Comparison of ENCODE assay signal across 21 cellular contexts in genomic region chr13:112664501-112665203, GRCh38. TPM values are rescaled to one million over a fixed set of nuclear protein-coding genes. Genes with fewer than 3 reads are reported as not detected.
DNase-seq lines count a peak whose midpoint lies in the region; ATAC-seq and TF ChIP-seq lines count a peak whose summit lies in the region.
"Had no signal": no experiment of that assay in that cellular context is flagged by ENCODE, and none has a peak within 500 bp of the region (broad histone marks: within the 10 kb centered on the region; RNA-seq: fewer than 3 reads in every experiment).

No MANE protein-coding gene starts in this region.

- H2AK5ac ChIP-seq in trophoblast cell (ENCODE audit: low read length) = no peak overlapping the region

- H3K4me3 ChIP-seq in fibroblast of mammary gland (ENCODE audit: control insufficient read depth, low read depth, low read length) (no peak overlapping the region), trophoblast cell (ENCODE audit: low read depth, low read length) (no peak overlapping the region)
- H3K4me3 ChIP-seq: ascending aorta, esophagus muscularis mucosa, sigmoid colon had no signal

- no peaks in the 10 kb centered on the region for H3K79me1 ChIP-seq in trophoblast cell (ENCODE audit: low read length)

- no CpG with 5 or more reads among the region's 22 CpGs for WGBS in trophoblast cell (ENCODE audit: extremely low coverage, insufficient coverage, insufficient read length)

- H3K4ac ChIP-seq in trophoblast cell (ENCODE audit: low read depth, low read length) = no peak overlapping the region

- H3K27me3 ChIP-seq in trophoblast cell (ENCODE audit: insufficient read depth, low read length) = no peaks in the 10 kb centered on the region
- H3K27me3 ChIP-seq: ascending aorta, sigmoid colon had no signal

- ATAC-seq in HG02763 (IDR thresholded peaks at IDR 0.05; ENCODE audit: unreplicated experiment) = no peak
- ATAC-seq in HG03469 (IDR thresholded peaks at IDR 0.05; ENCODE audit: unreplicated experiment) = no peak
- ATAC-seq: activated CD8-positive, alpha-beta memory T cell treated with anti-CD3 and anti-CD28 coated beads, Interleukin-2, amount 10 ng/mL, durations not matched to agents 7 days and 5 days; left colon; T-helper 17 cell had no signal

- H3K36me3 ChIP-seq in trophoblast cell (ENCODE audit: control insufficient read depth in 1 of 2, insufficient read depth in 2 of 2, low read length in 2 of 2) = no peaks in the 10 kb centered on the region
- H3K36me3 ChIP-seq: ascending aorta, esophagus muscularis mucosa, sigmoid colon had no signal

- no peak overlapping the region for H3K18ac ChIP-seq in trophoblast cell (ENCODE audit: low read length)

- no peak overlapping the region for H3K4me2 ChIP-seq in trophoblast cell (ENCODE audit: low read length)

- no peak overlapping the region for H2AFZ ChIP-seq in trophoblast cell (ENCODE audit: insufficient read depth, low read length, poor library complexity)

- peaks cover 18% of the 10 kb centered on the region for H3K9me3 ChIP-seq in trophoblast cell (ENCODE audit: insufficient read depth, low read depth, low read length)
- H3K9me3 ChIP-seq: ascending aorta, esophagus muscularis mucosa, sigmoid colon had no signal

- DNase-seq in AG20443 (ENCODE audit: low spot score) (peak; percentile 33), NCI-H69 (lab: John Stamatoyannopoulos, UW) (peak; percentile 45), fibroblast of mammary gland (ENCODE audit: low read depth) (peak; percentile 17), trophoblast cell (peak; percentile 91 to 92), occipital lobe (lab: John Stamatoyannopoulos, UW) (no peak)
- no peak for DNase-seq in activated CD8-positive, alpha-beta memory T cell treated with anti-CD3 and anti-CD28 coated beads, Interleukin-2, amount 50 U/mL, for 48 hours
- DNase-seq: ACHN; activated CD4-positive, alpha-beta T cell treated with anti-CD3 and anti-CD28 coated beads for 48 hours; activated CD8-positive, alpha-beta memory T cell treated with anti-CD3 and anti-CD28 coated beads, Interleukin-2, amount 10 ng/mL, durations not matched to agents 7 days and 5 days; effector CD4-positive, alpha-beta T cell; glutamatergic neuron; left colon; midbrain; NCI-H187 treated with DMSO at 0.1 percent for 48 hours; NCI-H345; sigmoid colon; T-helper 17 cell had no signal

- no peak overlapping the region for H3K23ac ChIP-seq in trophoblast cell (ENCODE audit: low read length)

- no peak overlapping the region for H2BK120ac ChIP-seq in trophoblast cell (ENCODE audit: insufficient read depth, low read length, poor library complexity)

- no peak overlapping the region for H3K27ac ChIP-seq in trophoblast cell (ENCODE audit: low read depth, low read length)
- H3K27ac ChIP-seq: ascending aorta, esophagus muscularis mucosa, sigmoid colon had no signal

- no peak overlapping the region for H2BK12ac ChIP-seq in trophoblast cell (ENCODE audit: low read length)

- H3K4me1 ChIP-seq in trophoblast cell (ENCODE audit: control insufficient read depth in 1 of 2, insufficient read depth in 2 of 2, low read length in 2 of 2) = no peaks in the 10 kb centered on the region
- H3K4me1 ChIP-seq: ascending aorta, esophagus muscularis mucosa, sigmoid colon had no signal

- H3K9ac ChIP-seq in trophoblast cell (ENCODE audit: low read length) = no peak overlapping the region

- TF ChIP-seq CTCF in fibroblast of mammary gland (conservative IDR thresholded peaks at IDR 0.05; ENCODE audit: control insufficient read depth, insufficient read depth, low read depth, low read length) = no peak

- H3K79me2 ChIP-seq in trophoblast cell (ENCODE audit: control insufficient read depth, insufficient read depth, low read length, poor library complexity) = no peaks in the 10 kb centered on the region

- no peak overlapping the region for H3K14ac ChIP-seq in trophoblast cell (ENCODE audit: low read length)

- H2BK5ac ChIP-seq in trophoblast cell (ENCODE audit: low read depth, low read length, poor library complexity) = no peak overlapping the region

- no peak overlapping the region for H4K91ac ChIP-seq in trophoblast cell (ENCODE audit: low read depth, low read length)

- no peak overlapping the region for H4K12ac ChIP-seq in trophoblast cell (ENCODE audit: low read depth, low read length)

- H4K8ac ChIP-seq in trophoblast cell (ENCODE audit: low read depth, low read length) = no peak overlapping the region

RNA-seq across cellular contexts. Expression of gene ATP11A, which starts 25.2 kb away (rescaled TPM):
- 28.9 and 29.2 TPM in 2 replicates for polyA plus RNA-seq in trophoblast cell (2013)
- total RNA-seq in occipital lobe = 6.7 TPM

Comparison
In these comparisons a context has a peak if more than half of its experiments do, and no peak if none do; other contexts are left out.
1. DNase-seq: peak in AG20443 (single experiment), NCI-H69 (single experiment), fibroblast of mammary gland (single experiment) and trophoblast cell (2 of 2); none in occipital lobe (single experiment) and activated CD8-positive, alpha-beta memory T cell treated with anti-CD3 and anti-CD28 coated beads, Interleukin-2, amount 50 U/mL, for 48 hours (single experiment).